24 cellular contexts compared by ENCODE assay signal in genomic region chr17:80227666-80228065, GRCh38. TPM values are rescaled to one million over a fixed set of nuclear protein-coding genes. Genes with fewer than 3 reads are reported as not detected.
"Had no signal": no experiment of that assay in that cellular context is flagged by ENCODE, and none has a peak within 500 bp of the region (broad histone marks: within the 10 kb centered on the region; RNA-seq: fewer than 3 reads in every experiment).

No MANE protein-coding gene starts in this region.

- H3K4me3 ChIP-seq: MG63, SJCRH30 had no signal

- H3K27ac ChIP-seq: SJCRH30 had no signal

- DNase-seq: IMR-90, Karpas-422, KG1, MG63, NCI-H1092, NCI-H1105 treated with DMSO at 0.1 percent for 48 hours, NCI-H1417 treated with DMSO at 0.1 percent for 48 hours, NCI-H146, NCI-H1694 treated with DMSO at 0.1 percent for 48 hours, NCI-H1930, NCI-H2081, NCI-H2107, NCI-H226, NCI-H446, NCI-H510A, NCI-H524 treated with DMSO at 0.1 percent for 48 hours, NCI-H69, NCI-H774, RPMI8226, SHP77 treated with DMSO at 0.1 percent for 48 hours, SJCRH30 had no signal

- ATAC-seq: HepG2, SK-N-SH treated with all-trans-retinoic acid at 6 μM for 48 hours had no signal

- H3K4me1 ChIP-seq: SJCRH30 had no signal

- H3K27me3 ChIP-seq: MG63, SJCRH30 had no signal

RNA-seq across cellular contexts. Expression of gene CARD14, which starts 57.8 kb away (rescaled TPM):
- total RNA-seq: HT1080, IMR-90 had no signal
- polyA plus RNA-seq: HepG2, IMR-90 had no signal
